In genomic region chr5:179153921-179154345, GRCh38 we compare ENCODE assay signal across 22 cellular contexts.
DNase-seq lines count a peak whose midpoint lies in the region; ATAC-seq and TF ChIP-seq lines count a peak whose summit lies in the region.
"Had no signal": no experiment of that assay in that cellular context is flagged by ENCODE, and none has a peak within 500 bp of the region (broad histone marks: within the 10 kb centered on the region; RNA-seq: fewer than 3 reads in every experiment).

No MANE protein-coding gene starts in this region.

- no peak overlapping the region for H3K4me3 Mint-ChIP-seq in stimulated activated naive CD8-positive, alpha-beta T cell treated with anti-CD3 and anti-CD28 coated beads, Interleukin-15, amount 100 ng/mL, for 72 hours
- H3K4me3 Mint-ChIP-seq: B cell had no signal

- no peak overlapping the region for H2AFZ ChIP-seq in neuronal stem cell (ENCODE audit: low read length)

- H3K4me1 Mint-ChIP-seq in stimulated activated naive CD8-positive, alpha-beta T cell treated with anti-CD3 and anti-CD28 coated beads, Interleukin-15, amount 100 ng/mL, for 72 hours, result no peaks in the 10 kb centered on the region
- H3K4me1 Mint-ChIP-seq: B cell had no signal

- H3K79me1 ChIP-seq in neuronal stem cell (ENCODE audit: low read depth, low read length), result no peaks in the 10 kb centered on the region

- DNase-seq in activated CD8-positive, alpha-beta memory T cell treated with anti-CD3 and anti-CD28 coated beads, Interleukin-2, amount 50 U/mL, for 4 hours, result peak; percentile 12
- DNase-seq in activated CD8-positive, alpha-beta memory T cell treated with anti-CD3 and anti-CD28 coated beads for 24 hours, result no peak
- DNase-seq in stimulated activated naive CD8-positive, alpha-beta T cell treated with anti-CD3 and anti-CD28 coated beads, Interleukin-15, amount 100 ng/mL, for 72 hours, result no peak
- no peak for DNase-seq in stimulated activated naive CD8-positive, alpha-beta T cell treated with anti-CD3 and anti-CD28 coated beads, Interleukin-15, Interleukin-2, amounts not matched to agents 100 U/mL and 50 U/mL, for 24 hours
- DNase-seq in neuronal stem cell (ENCODE audit: low spot score), result no peak
- DNase-seq in suprapubic skin (ENCODE audit: low spot score in 2 of 2), result peak; percentile 40 to 75
- no peak for DNase-seq in stimulated activated CD4-positive, alpha-beta T cell treated with anti-CD3 and anti-CD28 coated beads, Interleukin-4, amount 100 ng/mL, for 4 hours
- DNase-seq in foreskin fibroblast, result no peak
- DNase-seq: DMS153, DND-41, GOT3, HCEC 1CT, IMR-90, KG1, MG63, NCI-H1105 treated with DMSO at 0.1 percent for 48 hours, NCI-H2029, NCI-H446, NCI-H524 treated with DMSO at 0.1 percent for 48 hours, NCI-H774 had no signal

- peak; percentile 5 for ATAC-seq in stimulated activated naive CD8-positive, alpha-beta T cell treated with anti-CD3 and anti-CD28 coated beads, Interleukin-15, amount 100 ng/mL, for 72 hours
- no peak for ATAC-seq in stimulated activated naive CD8-positive, alpha-beta T cell treated with anti-CD3 and anti-CD28 coated beads, Interleukin-15, Interleukin-2, amounts not matched to agents 100 U/mL and 50 U/mL, for 24 hours

- no peak for TF ChIP-seq EP300 in suprapubic skin (IDR thresholded peaks at IDR 0.05)

- no peak for TF ChIP-seq CTCF in suprapubic skin (IDR thresholded peaks at IDR 0.05)
- no peak for TF ChIP-seq CTCF in foreskin fibroblast (IDR thresholded peaks at IDR 0.05; ENCODE audit: low read depth, low read length)

- H3K4me3 ChIP-seq in neuronal stem cell (ENCODE audit: low read length in 2 of 2) (no peak overlapping the region), suprapubic skin (no peak overlapping the region), foreskin fibroblast (ENCODE audit: low read depth in 1 of 2, low read length in 2 of 2) (no peak overlapping the region)
- H3K4me3 ChIP-seq: MG63 had no signal

- whole genome bisulfite sequencing in neuronal stem cell (ENCODE audit: extremely low coverage in 2 of 2, insufficient read length in 2 of 2, insufficient replicate concordance in 1 of 2), 2 donors, result no CpG with 5 or more reads among the region's 22 CpGs
- 85% methylated on average over 14 of the region's 22 CpGs for WGBS in suprapubic skin

- peak overlapping the region; percentile 43 for H3K23ac ChIP-seq in neuronal stem cell (ENCODE audit: low read depth, low read length, poor library complexity)

- no peak for TF ChIP-seq POLR2A in suprapubic skin (IDR thresholded peaks at IDR 0.05)

- no peak overlapping the region for H3K4me2 ChIP-seq in neuronal stem cell (ENCODE audit: insufficient read depth, low read length, poor library complexity, severe bottlenecking)

- no peak overlapping the region for H3K9ac ChIP-seq in neuronal stem cell (ENCODE audit: low read depth, low read length, poor library complexity)

- H3K4ac ChIP-seq in neuronal stem cell (ENCODE audit: low read length), result peak overlapping the region; percentile 53

- H3K27me3 ChIP-seq in neuronal stem cell (ENCODE audit: control insufficient read depth in 3 of 3, insufficient read depth in 3 of 3, low read depth in 1 of 3, low read length in 3 of 3) (peaks cover 0 to 4% (median 0%) of the 10 kb centered on the region in 3 experiments), suprapubic skin (peaks cover 2% of the 10 kb centered on the region)
- H3K27me3 ChIP-seq: MG63 had no signal

- H3K4me1 ChIP-seq in neuronal stem cell (ENCODE audit: control insufficient read depth in 2 of 2, insufficient read depth in 1 of 2, low read depth in 1 of 2, low read length in 2 of 2) (no peaks in the 10 kb centered on the region), suprapubic skin (no peaks in the 10 kb centered on the region)

- H3K36me3 ChIP-seq in neuronal stem cell (replicated peaks in 1 of 2; ENCODE audit: control insufficient read depth in 2 of 2, insufficient read depth in 2 of 2, low read length in 2 of 2), result no peaks in the 10 kb centered on the region
- H3K36me3 ChIP-seq in suprapubic skin, result peaks cover 7% of the 10 kb centered on the region

- H2BK12ac ChIP-seq in neuronal stem cell (ENCODE audit: low read length), result no peak overlapping the region

- H4K8ac ChIP-seq in neuronal stem cell (ENCODE audit: low read depth, low read length), result no peak overlapping the region

- H2BK5ac ChIP-seq in neuronal stem cell (ENCODE audit: low read length), result peak overlapping the region; percentile 53

- no peak overlapping the region for H2BK15ac ChIP-seq in neuronal stem cell (ENCODE audit: low read length)

- H3K9me3 ChIP-seq in neuronal stem cell (replicated peaks in 1 of 2; ENCODE audit: control insufficient read depth in 2 of 2, insufficient read depth in 1 of 2, low read depth in 1 of 2, low read length in 2 of 2) (peaks cover 0 to 3% of the 10 kb centered on the region in 2 donors), suprapubic skin (no peaks in the 10 kb centered on the region)
- H3K9me3 ChIP-seq: MG63 had no signal

- no peak overlapping the region for H4K91ac ChIP-seq in neuronal stem cell (ENCODE audit: low read depth, low read length, poor library complexity)

- peak overlapping the region; percentile 65 for H3K18ac ChIP-seq in neuronal stem cell (ENCODE audit: low read length)

- H2BK120ac ChIP-seq in neuronal stem cell (ENCODE audit: low read depth, low read length), result no peak overlapping the region

- peak overlapping the region; percentile 82 for H3K14ac ChIP-seq in neuronal stem cell (ENCODE audit: low read length)

- H3K27ac ChIP-seq in neuronal stem cell (replicated peaks; ENCODE audit: low read length), result no peak overlapping the region
- H3K27ac ChIP-seq in suprapubic skin, result no peak overlapping the region
- H3K27ac ChIP-seq: 22Rv1 had no signal

- no peak overlapping the region for H2AK5ac ChIP-seq in neuronal stem cell (ENCODE audit: low read depth, low read length)

- H3K27ac Mint-ChIP-seq in stimulated activated naive CD8-positive, alpha-beta T cell treated with anti-CD3 and anti-CD28 coated beads, Interleukin-15, amount 100 ng/mL, for 72 hours, result no peak overlapping the region
- H3K27ac Mint-ChIP-seq: B cell had no signal

- no peaks in the 10 kb centered on the region for H3K9me3 Mint-ChIP-seq in stimulated activated naive CD8-positive, alpha-beta T cell treated with anti-CD3 and anti-CD28 coated beads, Interleukin-15, amount 100 ng/mL, for 72 hours

- H3K27me3 Mint-ChIP-seq in stimulated activated naive CD8-positive, alpha-beta T cell treated with anti-CD3 and anti-CD28 coated beads, Interleukin-15, amount 100 ng/mL, for 72 hours, result peaks cover 11% of the 10 kb centered on the region

Comparison
In these comparisons a context has a peak if more than half of its experiments do, and no peak if none do; other contexts are left out.
1. DNase-seq: peak in activated CD8-positive, alpha-beta memory T cell treated with anti-CD3 and anti-CD28 coated beads, Interleukin-2, amount 50 U/mL, for 4 hours (single experiment) and suprapubic skin (2 of 2); none in activated CD8-positive, alpha-beta memory T cell treated with anti-CD3 and anti-CD28 coated beads for 24 hours (single experiment), stimulated activated naive CD8-positive, alpha-beta T cell treated with anti-CD3 and anti-CD28 coated beads, Interleukin-15, amount 100 ng/mL, for 72 hours (0 of 2), stimulated activated naive CD8-positive, alpha-beta T cell treated with anti-CD3 and anti-CD28 coated beads, Interleukin-15, Interleukin-2, amounts not matched to agents 100 U/mL and 50 U/mL, for 24 hours (single experiment), neuronal stem cell (single experiment), stimulated activated CD4-positive, alpha-beta T cell treated with anti-CD3 and anti-CD28 coated beads, Interleukin-4, amount 100 ng/mL, for 4 hours (0 of 2) and foreskin fibroblast (0 of 2).